In the genomic region with DNA sequence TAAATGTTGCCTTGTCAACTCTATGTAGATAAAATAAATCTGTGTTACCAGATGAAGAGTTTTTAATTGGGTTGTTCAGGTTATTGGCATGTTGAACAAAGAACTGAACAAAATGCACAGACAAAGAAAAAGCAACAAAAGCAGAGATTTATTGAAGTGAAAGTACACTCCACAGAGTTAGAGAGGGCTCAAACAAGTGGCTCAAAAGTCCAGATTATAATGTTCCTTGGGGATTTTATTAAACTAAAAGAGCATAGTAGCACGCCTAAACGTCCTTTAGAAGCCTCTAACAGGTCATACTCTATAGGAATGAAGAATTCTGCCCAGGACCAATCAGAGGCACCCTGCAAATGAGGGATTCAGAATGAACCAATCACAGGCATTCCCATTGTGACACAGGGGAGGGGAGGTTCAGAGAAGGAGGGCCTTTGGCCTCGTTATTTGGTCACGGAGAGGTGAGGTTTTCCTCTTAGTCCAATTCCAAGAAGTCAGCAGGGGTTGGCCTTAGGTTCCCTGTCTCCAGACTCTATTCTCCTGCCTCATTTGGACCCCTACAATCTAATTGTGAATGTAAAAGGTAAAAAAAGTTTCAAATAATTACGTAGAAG, we compare ENCODE assay signal across 34 cellular contexts.
"Had no signal": no experiment of that assay in that cellular context is flagged by ENCODE, and none has a peak within 500 bp of the region (broad histone marks: within the 10 kb centered on the region; RNA-seq: fewer than 3 reads in every experiment).

No MANE protein-coding gene starts in this region.

- H3K4me3 ChIP-seq: coronary artery, dorsolateral prefrontal cortex, esophagus muscularis mucosa, gastrocnemius medialis, heart left ventricle had no signal

- H3K27me3 Mint-ChIP-seq: activated CD4-positive, alpha-beta memory T cell treated with anti-CD3 and anti-CD28 coated beads for 36 hours; activated CD4-positive, alpha-beta T cell treated with anti-CD3 and anti-CD28 coated beads for 36 hours; activated CD4-positive, alpha-beta T cell treated with anti-CD3 and anti-CD28 coated beads, Interleukin-2, amount 10 ng/mL, durations not matched to agents 24 days and 14 days; activated naive CD8-positive, alpha-beta T cell; central memory CD8-positive, alpha-beta T cell; dendritic cell treated with granulocyte-macrophage colony-stimulating factor and Interleukin-4, amounts not matched to agents 40 ng/mL and 50 ng/mL, for 4 days; T-helper 17 cell had no signal

- FAIRE-seq: astrocyte, bronchial epithelial cell had no signal

- ATAC-seq: activated CD4-positive, alpha-beta T cell treated with anti-CD3 and anti-CD28 coated beads for 36 hours; foreskin keratinocyte; gastrocnemius medialis; heart left ventricle; T-helper 17 cell had no signal

- H3K4me1 ChIP-seq: esophagus muscularis mucosa, foreskin keratinocyte, gastrocnemius medialis had no signal

- H3K27me3 ChIP-seq: brain microvascular endothelial cell, dorsolateral prefrontal cortex, esophagus muscularis mucosa, foreskin keratinocyte, gastrocnemius medialis, heart left ventricle had no signal

- H3K4me3 Mint-ChIP-seq: activated CD4-positive, alpha-beta memory T cell treated with anti-CD3 and anti-CD28 coated beads for 36 hours; activated CD4-positive, alpha-beta T cell treated with anti-CD3 and anti-CD28 coated beads for 36 hours; activated CD4-positive, alpha-beta T cell treated with anti-CD3 and anti-CD28 coated beads, Interleukin-2, amount 10 ng/mL, durations not matched to agents 24 days and 14 days; activated naive CD4-positive, alpha-beta T cell treated with anti-CD3 and anti-CD28 coated beads for 36 hours; activated naive CD8-positive, alpha-beta T cell; activated T-helper 1 cell treated with anti-CD3 and anti-CD28 coated beads, Interleukin-12 subunit alpha, Interleukin-12 subunit beta, Interleukin-2, Interleukin-4 antibody, amounts not matched to agents 30 ng/mL and 10 ng/mL and 1 ng/mL, durations not matched to agents 14 hours and 24 hours and 36 hours; central memory CD8-positive, alpha-beta T cell; dendritic cell treated with granulocyte-macrophage colony-stimulating factor and Interleukin-4, amounts not matched to agents 40 ng/mL and 50 ng/mL, for 4 days; endodermal cell; T-helper 17 cell; T-helper 2 cell treated with Interferon-gamma antibody and Interleukin-4, amounts not matched to agents 5 μg/mL and 100 μg/mL, for 36 hours had no signal

- H3K27ac Mint-ChIP-seq: activated CD4-positive, alpha-beta memory T cell treated with anti-CD3 and anti-CD28 coated beads for 36 hours; activated CD4-positive, alpha-beta T cell treated with anti-CD3 and anti-CD28 coated beads for 36 hours; activated CD4-positive, alpha-beta T cell treated with anti-CD3 and anti-CD28 coated beads, Interleukin-2, amount 10 ng/mL, durations not matched to agents 24 days and 14 days; activated naive CD4-positive, alpha-beta T cell treated with anti-CD3 and anti-CD28 coated beads for 36 hours; activated naive CD8-positive, alpha-beta T cell; activated T-helper 1 cell treated with anti-CD3 and anti-CD28 coated beads, Interleukin-12 subunit alpha, Interleukin-12 subunit beta, Interleukin-2, Interleukin-4 antibody, amounts not matched to agents 30 ng/mL and 10 ng/mL and 1 ng/mL, durations not matched to agents 14 hours and 24 hours and 36 hours; activated T-helper 2 cell treated with anti-CD3 and anti-CD28 coated beads, Interferon-gamma antibody, Interleukin-2, Interleukin-4, amounts not matched to agents 10 μg/mL and 5 μg/mL and 100 μg/mL, durations not matched to agents 14 hours and 24 hours and 36 hours; dendritic cell treated with granulocyte-macrophage colony-stimulating factor and Interleukin-4, amounts not matched to agents 40 ng/mL and 50 ng/mL, for 4 days; endodermal cell; T-helper 17 cell; T-helper 2 cell treated with Interferon-gamma antibody and Interleukin-4, amounts not matched to agents 5 μg/mL and 100 μg/mL, for 36 hours had no signal

- H3K27ac ChIP-seq: brain microvascular endothelial cell, coronary artery, dorsolateral prefrontal cortex, esophagus muscularis mucosa, foreskin keratinocyte, gastrocnemius medialis, heart left ventricle, WERI-Rb-1 had no signal

- DNase-seq: activated CD4-positive, alpha-beta memory T cell treated with anti-CD3 and anti-CD28 coated beads for 36 hours; activated CD4-positive, alpha-beta T cell treated with anti-CD3 and anti-CD28 coated beads for 36 hours; activated CD4-positive, alpha-beta T cell treated with anti-CD3 and anti-CD28 coated beads, Interleukin-2, amount 10 ng/mL, durations not matched to agents 24 days and 14 days; activated CD4-positive, CD25-positive, alpha-beta regulatory T cell; activated CD4-positive, CD25-positive, alpha-beta regulatory T cell treated with anti-CD3 and anti-CD28 coated beads, Interleukin-2, amount 50 U/mL, for 72 hours; activated CD8-positive, alpha-beta memory T cell treated with anti-CD3 and anti-CD28 coated beads for 24 hours; activated effector memory CD4-positive, alpha-beta T cell treated with anti-CD3 and anti-CD28 coated beads, Interleukin-2, amount 50 U/mL, for 16 hours; activated naive CD4-positive, alpha-beta T cell treated with anti-CD3 and anti-CD28 coated beads for 36 hours; activated T-cell treated with anti-CD3 and anti-CD28 coated beads, Interleukin-2, amount 50 U/mL, for 48 hours; amniotic stem cell; anterior cingulate cortex; brain microvascular endothelial cell; dorsolateral prefrontal cortex; effector memory CD4-positive, alpha-beta T cell; endodermal cell; erythroblast; foreskin keratinocyte; gastrocnemius medialis; glutamatergic neuron; heart left ventricle; T-helper 1 cell; T-helper 17 cell; T1000; WERI-Rb-1 had no signal

- H3K4me1 Mint-ChIP-seq: endodermal cell had no signal
